Comparison of ENCODE assay signal across 1 cellular context in genomic region chr20:49306903-49307336, GRCh38.
A peak's percentile ranks its signal among the peaks of the same experiment; 100 is the strongest.
TF ChIP-seq lines count a peak whose summit lies in the region.

No MANE protein-coding gene starts in this region.

TF ChIP-seq in HepG2, 621 proteins besides CTCF, POLR2A, EP300 and RAD21 (continued from another document):
- TF ChIP-seq SOX13 (IDR thresholded peaks at IDR 0.05) (peak; percentile 69), SOX13 (CRISPR knock-in tag; conservative IDR thresholded peaks at IDR 0.05 in 1 of 2, IDR thresholded peaks at IDR 0.05 in 1 of 2) (peak in 1 of 2 experiments; percentile 96; a peak in 2 of 4 replicates), ZHX2 (IDR thresholded peaks at IDR 0.05; ENCODE audit: low read depth) (no peak), ZHX2 (CRISPR knock-in tag; IDR thresholded peaks at IDR 0.05; ENCODE audit: borderline replicate concordance) (peak; percentile 78; the same call in 1 of the 2 replicates), BHLHE40 (IDR thresholded peaks at IDR 0.05; ENCODE audit: low read length) (peak; percentile 48; the same call in 1 of the 2 replicates), ZNF577 (CRISPR knock-in tag; IDR thresholded peaks at IDR 0.05; ENCODE audit: borderline replicate concordance, low read depth) (no peak), HOXD1 (CRISPR knock-in tag; IDR thresholded peaks at IDR 0.05) (peak; percentile 79; the same call in 1 of the 2 replicates), ZNF280B (CRISPR knock-in tag; IDR thresholded peaks at IDR 0.05; ENCODE audit: borderline replicate concordance) (no peak), CCAR2 (optimal IDR thresholded peaks at IDR 0.05; ENCODE audit: low read depth, low read length) (no peak), TEAD3 (CRISPR knock-in tag; optimal IDR thresholded peaks at IDR 0.05; ENCODE audit: borderline replicate concordance) (peak; percentile 43), SOX5 (CRISPR knock-in tag; IDR thresholded peaks at IDR 0.05; ENCODE audit: borderline replicate concordance) (peak; percentile 88; the same call in 1 of the 2 replicates), AKAP8 (CRISPR knock-in tag; IDR thresholded peaks at IDR 0.05) (no peak), HOXA5 (CRISPR knock-in tag; IDR thresholded peaks at IDR 0.05) (peak; percentile 100), KLF11 (CRISPR knock-in tag; IDR thresholded peaks at IDR 0.05) (no peak), ARID5B (CRISPR knock-in tag; IDR thresholded peaks at IDR 0.05) (peak; percentile 35; the same call in 1 of the 2 replicates)
- TF ChIP-seq, protein P1, sequence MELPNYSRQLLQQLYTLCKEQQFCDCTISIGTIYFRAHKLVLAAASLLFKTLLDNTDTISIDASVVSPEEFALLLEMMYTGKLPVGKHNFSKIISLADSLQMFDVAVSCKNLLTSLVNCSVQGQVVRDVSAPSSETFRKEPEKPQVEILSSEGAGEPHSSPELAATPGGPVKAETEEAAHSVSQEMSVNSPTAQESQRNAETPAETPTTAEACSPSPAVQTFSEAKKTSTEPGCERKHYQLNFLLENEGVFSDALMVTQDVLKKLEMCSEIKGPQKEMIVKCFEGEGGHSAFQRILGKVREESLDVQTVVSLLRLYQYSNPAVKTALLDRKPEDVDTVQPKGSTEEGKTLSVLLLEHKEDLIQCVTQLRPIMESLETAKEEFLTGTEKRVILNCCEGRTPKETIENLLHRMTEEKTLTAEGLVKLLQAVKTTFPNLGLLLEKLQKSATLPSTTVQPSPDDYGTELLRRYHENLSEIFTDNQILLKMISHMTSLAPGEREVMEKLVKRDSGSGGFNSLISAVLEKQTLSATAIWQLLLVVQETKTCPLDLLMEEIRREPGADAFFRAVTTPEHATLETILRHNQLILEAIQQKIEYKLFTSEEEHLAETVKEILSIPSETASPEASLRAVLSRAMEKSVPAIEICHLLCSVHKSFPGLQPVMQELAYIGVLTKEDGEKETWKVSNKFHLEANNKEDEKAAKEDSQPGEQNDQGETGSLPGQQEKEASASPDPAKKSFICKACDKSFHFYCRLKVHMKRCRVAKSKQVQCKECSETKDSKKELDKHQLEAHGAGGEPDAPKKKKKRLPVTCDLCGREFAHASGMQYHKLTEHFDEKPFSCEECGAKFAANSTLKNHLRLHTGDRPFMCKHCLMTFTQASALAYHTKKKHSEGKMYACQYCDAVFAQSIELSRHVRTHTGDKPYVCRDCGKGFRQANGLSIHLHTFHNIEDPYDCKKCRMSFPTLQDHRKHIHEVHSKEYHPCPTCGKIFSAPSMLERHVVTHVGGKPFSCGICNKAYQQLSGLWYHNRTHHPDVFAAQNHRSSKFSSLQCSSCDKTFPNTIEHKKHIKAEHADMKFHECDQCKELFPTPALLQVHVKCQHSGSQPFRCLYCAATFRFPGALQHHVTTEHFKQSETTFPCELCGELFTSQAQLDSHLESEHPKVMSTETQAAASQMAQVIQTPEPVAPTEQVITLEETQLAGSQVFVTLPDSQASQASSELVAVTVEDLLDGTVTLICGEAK (IDR thresholded peaks at IDR 0.05) = no peak
- TF ChIP-seq, protein P1 (CRISPR knock-in tag; IDR thresholded peaks at IDR 0.05) = peak; percentile 96
- TF ChIP-seq, protein P2, sequence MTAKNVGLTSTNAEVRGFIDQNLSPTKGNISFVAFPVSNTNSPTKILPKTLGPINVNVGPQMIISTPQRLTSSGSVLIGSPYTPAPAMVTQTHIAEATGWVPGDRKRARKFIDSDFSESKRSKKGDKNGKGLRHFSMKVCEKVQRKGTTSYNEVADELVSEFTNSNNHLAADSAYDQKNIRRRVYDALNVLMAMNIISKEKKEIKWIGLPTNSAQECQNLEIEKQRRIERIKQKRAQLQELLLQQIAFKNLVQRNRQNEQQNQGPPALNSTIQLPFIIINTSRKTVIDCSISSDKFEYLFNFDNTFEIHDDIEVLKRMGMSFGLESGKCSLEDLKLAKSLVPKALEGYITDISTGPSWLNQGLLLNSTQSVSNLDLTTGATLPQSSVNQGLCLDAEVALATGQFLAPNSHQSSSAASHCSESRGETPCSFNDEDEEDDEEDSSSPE (CRISPR knock-in tag; IDR thresholded peaks at IDR 0.05) = no peak
- TF ChIP-seq, protein P3, sequence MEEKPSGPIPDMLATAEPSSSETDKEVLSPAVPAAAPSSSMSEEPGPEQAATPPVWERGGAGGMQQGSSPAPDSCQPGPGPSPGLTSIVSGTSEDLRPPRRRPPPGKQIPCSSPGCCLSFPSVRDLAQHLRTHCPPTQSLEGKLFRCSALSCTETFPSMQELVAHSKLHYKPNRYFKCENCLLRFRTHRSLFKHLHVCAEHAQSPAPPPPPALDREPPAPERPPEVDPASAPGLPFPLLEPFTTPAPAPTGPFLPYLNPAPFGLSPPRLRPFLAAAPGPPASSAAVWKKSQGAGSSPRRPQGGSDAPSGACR (CRISPR knock-in tag; IDR thresholded peaks at IDR 0.05) = 0 out of 2 replicates have a peak, but pooled peaks have one; percentile 34
- TF ChIP-seq, protein P4, sequence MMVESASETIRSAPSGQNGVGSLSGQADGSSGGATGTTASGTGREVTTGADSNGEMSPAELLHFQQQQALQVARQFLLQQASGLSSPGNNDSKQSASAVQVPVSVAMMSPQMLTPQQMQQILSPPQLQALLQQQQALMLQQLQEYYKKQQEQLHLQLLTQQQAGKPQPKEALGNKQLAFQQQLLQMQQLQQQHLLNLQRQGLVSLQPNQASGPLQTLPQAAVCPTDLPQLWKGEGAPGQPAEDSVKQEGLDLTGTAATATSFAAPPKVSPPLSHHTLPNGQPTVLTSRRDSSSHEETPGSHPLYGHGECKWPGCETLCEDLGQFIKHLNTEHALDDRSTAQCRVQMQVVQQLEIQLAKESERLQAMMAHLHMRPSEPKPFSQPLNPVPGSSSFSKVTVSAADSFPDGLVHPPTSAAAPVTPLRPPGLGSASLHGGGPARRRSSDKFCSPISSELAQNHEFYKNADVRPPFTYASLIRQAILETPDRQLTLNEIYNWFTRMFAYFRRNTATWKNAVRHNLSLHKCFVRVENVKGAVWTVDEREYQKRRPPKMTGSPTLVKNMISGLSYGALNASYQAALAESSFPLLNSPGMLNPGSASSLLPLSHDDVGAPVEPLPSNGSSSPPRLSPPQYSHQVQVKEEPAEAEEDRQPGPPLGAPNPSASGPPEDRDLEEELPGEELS (CRISPR knock-in tag; IDR thresholded peaks at IDR 0.05) = 0 out of 2 replicates have a peak, but pooled peaks have one; percentile 22
